ENCODE assay signal across 8 cellular contexts in genomic region chr12:109597795-109598427, GRCh38. TPM values are rescaled to one million over a fixed set of nuclear protein-coding genes. Genes with fewer than 3 reads are reported as not detected.
DNase-seq lines count a peak whose midpoint lies in the region; ATAC-seq, FAIRE-seq and TF ChIP-seq lines count a peak whose summit lies in the region.

No MANE protein-coding gene starts in this region.

- POLR2A ChIA-PET in HepG2 (lab: Yijun Ruan, JAX), result interaction anchor here (0.8 to 3.7 kb wide), 15 partner anchors 9 to 179 kb away, joined by 3 to 35 read pairs (median 7); partner anchors contain the start of genes FAM222A, MMAB and MVK

- H4K20me1 ChIP-seq in HepG2 (ENCODE audit: insufficient read depth, low read length), result no peaks in the 10 kb centered on the region

- ATAC-seq in CD4-positive, CD25-positive, alpha-beta regulatory T cell (ENCODE audit: low read depth in 2 of 2), result no peak
- peak; percentile 60 for ATAC-seq in HG03066 (IDR thresholded peaks at IDR 0.05; ENCODE audit: low read depth, unreplicated experiment)
- peak; percentile 87 for ATAC-seq in HepG2
- no peak for ATAC-seq in HG03139 (IDR thresholded peaks at IDR 0.05; ENCODE audit: unreplicated experiment)

- H3K4me3 Mint-ChIP-seq in CD4-positive, CD25-positive, alpha-beta regulatory T cell, result peak overlapping the region in 1 of 4 donors; percentile 35

- no peaks in the 10 kb centered on the region for H3K79me2 ChIP-seq in HepG2 (ENCODE audit: insufficient read depth, low read length)

- peaks cover 11% of the 10 kb centered on the region for H3K4me1 ChIP-seq in CD4-positive, CD25-positive, alpha-beta regulatory T cell (ENCODE audit: control insufficient read depth, insufficient read depth, low read length, poor library complexity, severe bottlenecking)
- peaks cover 36% of the 10 kb centered on the region for H3K4me1 ChIP-seq in HepG2 (ENCODE audit: insufficient read depth, low read length)

- H3K4me2 ChIP-seq in HepG2 (ENCODE audit: low read depth, low read length), result peak overlapping the region; percentile 95

- peak; percentile 97 for TF ChIP-seq RAD21 in HepG2 (CRISPR knock-in tag; IDR thresholded peaks at IDR 0.05)

- no peaks in the 10 kb centered on the region for H3K9me3 ChIP-seq in CD4-positive, CD25-positive, alpha-beta regulatory T cell (ENCODE audit: control insufficient read depth in 2 of 2, low read length in 2 of 2)
- H3K9me3 ChIP-seq in HepG2 (ENCODE audit: low read length), result no peaks in the 10 kb centered on the region

- H3K27ac Mint-ChIP-seq in CD4-positive, CD25-positive, alpha-beta regulatory T cell, result peak overlapping the region in 1 of 3 donors; percentile 38

- WGBS in HepG2 (ENCODE audit: low lambda C conversion rate), result 2% methylated on average over 26 of the region's 27 CpGs

- TF ChIP-seq CTCF in coronary artery (IDR thresholded peaks at IDR 0.05), result peak; percentile 95
- peak; percentile 97 for TF ChIP-seq CTCF in HepG2 (CRISPR knock-in tag; IDR thresholded peaks at IDR 0.05)

- H3K4me1 Mint-ChIP-seq in CD4-positive, CD25-positive, alpha-beta regulatory T cell, result peaks cover 0 to 29% (median 8%) of the 10 kb centered on the region in 4 donors

- CTCF ChIA-PET in HepG2 (lab: Yijun Ruan, JAX; ENCODE audit: low intra/inter-chr PET ratio, low total read pairs), result interaction anchor here (1.5 to 3.3 kb wide), 4 partner anchors 15 to 177 kb away, joined by 4 to 31 read pairs (median 7); partner anchors contain the start of gene FAM222A

- peaks cover 3% of the 10 kb centered on the region for H3K36me3 Mint-ChIP-seq in CD4-positive, CD25-positive, alpha-beta regulatory T cell

- peak; percentile 38 to 50 (median 46) for DNase-seq in CD4-positive, CD25-positive, alpha-beta regulatory T cell
- DNase-seq in NCI-H526 (lab: John Stamatoyannopoulos, UW) (peak; percentile 64 to 92), coronary artery (ENCODE audit: low spot score) (peak; percentile 87), HepG2 (ENCODE audit: low spot score) (peak; percentile 75)
- DNase-seq in activated CD4-positive, alpha-beta T cell treated with anti-CD3 and anti-CD28 coated beads, Interleukin-2, amount 50 U/mL, for 4 hours, result peak; percentile 35 to 49
- peak; percentile 38 to 61 for DNase-seq in stimulated activated CD4-positive, alpha-beta T cell treated with anti-CD3 and anti-CD28 coated beads, Interleukin-4, amount 100 ng/mL, for 4 hours

- no TSS peak for BruUV-seq in HepG2 (replicated peaks; lab: Mats Ljungman, UMichigan)

- FAIRE-seq in HepG2 (lab: Jason Lieb, UNC), result peak; percentile 72

- H3K9me3 Mint-ChIP-seq in CD4-positive, CD25-positive, alpha-beta regulatory T cell, result no peaks in the 10 kb centered on the region

- TF ChIP-seq EP300 in HepG2 (IDR thresholded peaks at IDR 0.05; ENCODE audit: low read depth in 2 of 2, low read length in 2 of 2), result no peak
- no peak for TF ChIP-seq EP300 in HepG2 (CRISPR knock-in tag; IDR thresholded peaks at IDR 0.05; ENCODE audit: borderline replicate concordance)

- no peak overlapping the region for H2AFZ ChIP-seq in HepG2 (ENCODE audit: low read length)

- no peak overlapping the region for H3K27ac ChIP-seq in CD4-positive, CD25-positive, alpha-beta regulatory T cell (ENCODE audit: insufficient read depth, low read length, poor library complexity, severe bottlenecking)
- no peak overlapping the region for H3K27ac ChIP-seq in coronary artery
- peak overlapping the region; percentile 63 for H3K27ac ChIP-seq in HepG2 (ENCODE audit: extremely low read length, insufficient read depth, low read length)

- in situ Hi-C loops in HepG2 (cut with HindIII; ENCODE audit: extremely low pct_ligation_motif_present, low pct_unique_long_range_greater_than_20kb), result loop anchor here (5.0 kb wide), 2 partner anchors 114 to 174 kb away; partner anchors contain the start of gene FAM222A

- intact Hi-C loops in HepG2 (cut with micrococcal nuclease; ENCODE audit: unreplicated experiment), result loop anchor here (1.0 to 5.0 kb wide), 3 partner anchors 81 to 177 kb away; no protein-coding TSS in a partner anchor

- H3K27me3 Mint-ChIP-seq in CD4-positive, CD25-positive, alpha-beta regulatory T cell, result peaks cover 7% of the 10 kb centered on the region

- peak overlapping the region; percentile 56 for H3K9ac ChIP-seq in HepG2 (ENCODE audit: insufficient read depth, low read depth, low read length)

- no peaks in the 10 kb centered on the region for H3K36me3 ChIP-seq in CD4-positive, CD25-positive, alpha-beta regulatory T cell (ENCODE audit: control insufficient read depth, insufficient read depth, low read length)
- peaks cover 4 to 14% of the 10 kb centered on the region in 2 experiments; a peak in 4 of 5 replicates for H3K36me3 ChIP-seq in HepG2 (replicated peaks in 1 of 2; ENCODE audit: control insufficient read depth in 1 of 2, insufficient read depth in 2 of 2, low read length in 2 of 2)

- TF ChIP-seq POLR2A in HepG2 (IDR thresholded peaks at IDR 0.05; ENCODE audit: insufficient read depth in 1 of 2, low read depth in 2 of 2, low read length in 2 of 2), result peak; percentile 42 to 65; a peak in 3 of 4 replicates

- no peak overlapping the region for H3K4me3 ChIP-seq in CD4-positive, CD25-positive, alpha-beta regulatory T cell (ENCODE audit: low read depth, low read length)
- H3K4me3 ChIP-seq in coronary artery, result peak overlapping the region; percentile 40
- H3K4me3 ChIP-seq in HepG2 (replicated peaks in 1 of 3; ENCODE audit: insufficient read depth in 1 of 3, low read depth in 2 of 3, low read length in 3 of 3), result peak overlapping the region; percentile 44 to 71 (median 46)

- no peaks in the 10 kb centered on the region for H3K27me3 ChIP-seq in CD4-positive, CD25-positive, alpha-beta regulatory T cell (ENCODE audit: control insufficient read depth, insufficient read depth, low read length)
- no peaks in the 10 kb centered on the region; a peak in 1 of 5 replicates for H3K27me3 ChIP-seq in HepG2 (ENCODE audit: control insufficient read depth in 1 of 2, insufficient read depth in 2 of 2, low read length in 2 of 2)

TF ChIP-seq in HepG2, 621 proteins besides CTCF, POLR2A, EP300 and RAD21 (continues in another document):
- peak; percentile 61; the same call in 1 of the 2 replicates for TF ChIP-seq POLR2AphosphoS5 (IDR thresholded peaks at IDR 0.05; ENCODE audit: low read depth, low read length)
- TF ChIP-seq KLF15 (CRISPR knock-in tag; IDR thresholded peaks at IDR 0.05; ENCODE audit: borderline replicate concordance), result no peak
- TF ChIP-seq HHEX (CRISPR knock-in tag; IDR thresholded peaks at IDR 0.05), result no peak
- TF ChIP-seq RFXAP (CRISPR knock-in tag; IDR thresholded peaks at IDR 0.05; ENCODE audit: borderline replicate concordance), result no peak

RNA-seq across cellular contexts. Expression of gene MVK, which starts 24.3 kb away (rescaled TPM):
- 16.2 TPM for total RNA-seq in CD4-positive, CD25-positive, alpha-beta regulatory T cell
- 1 to 10 TPM; 2.2 to 4.3 (median 3.6) TPM for polyA plus RNA-seq in CD4-positive, CD25-positive, alpha-beta regulatory T cell
- 47.1 and 66.9 TPM in 2 replicates for total RNA-seq in HepG2 (2016; rRNA removed; fragmentation: Illumina TruSeq; extraction: Trizol)
- 15.1 and 17.9 TPM in 2 replicates for total RNA-seq in HepG2 (2016; cell fraction: cytosol; rRNA removed; fragmentation: Illumina TruSeq; extraction: Trizol; ENCODE audit: low read depth)
- 40.9 and 70.6 TPM in 2 replicates for total RNA-seq in HepG2 (2016; cell fraction: insoluble cytoplasmic fraction; rRNA removed; fragmentation: Illumina TruSeq; extraction: Trizol)
- 34.1 and 39.6 TPM in 2 replicates for total RNA-seq in HepG2 (2016; cell fraction: membrane; rRNA removed; fragmentation: Illumina TruSeq; extraction: Trizol)
- 38.8 and 47.2 TPM in 2 replicates for total RNA-seq in HepG2 (2016; cell fraction: nucleus; rRNA removed; fragmentation: Illumina TruSeq; extraction: Trizol)
- polyA plus RNA-seq in HepG2 (2011; rRNA removed), result 11.6 and 22.5 TPM in 2 replicates
- polyA plus RNA-seq in HepG2 (2011; cell fraction: cytosol; rRNA removed), result 12.4 and 13.5 TPM in 2 replicates
- 32.0 and 47.6 TPM in 2 replicates for polyA plus RNA-seq in HepG2 (2011; cell fraction: nucleus; rRNA removed)
- polyA plus RNA-seq in HepG2 (2012), result 19.2 and 28.6 TPM in 2 replicates
- polyA plus RNA-seq in HepG2 (2016; cell fraction: cytosol; fragmentation: Illumina TruSeq; extraction: Trizol; ENCODE audit: low read depth), result 16.3 and 19.9 TPM in 2 replicates
- polyA plus RNA-seq in HepG2 (2016; cell fraction: insoluble cytoplasmic fraction; fragmentation: Illumina TruSeq; extraction: Trizol; ENCODE audit: low read depth), result 42.0 and 50.4 TPM in 2 replicates
- polyA plus RNA-seq in HepG2 (2016; cell fraction: membrane; fragmentation: Illumina TruSeq; extraction: Trizol; ENCODE audit: low read depth), result 26.9 and 30.0 TPM in 2 replicates
- polyA plus RNA-seq in HepG2 (2016; cell fraction: nucleus; fragmentation: Illumina TruSeq; extraction: Trizol; ENCODE audit: insufficient read depth, low read depth), result 78.2 and 82.6 TPM in 2 replicates
- 19.6 and 22.9 TPM in 2 replicates for polyA minus RNA-seq in HepG2 (2011; rRNA and poly(A)+ RNA removed; ENCODE audit: low replicate concordance)
- 6.1 and 8.0 TPM in 2 replicates for polyA minus RNA-seq in HepG2 (2011; cell fraction: cytosol; rRNA and poly(A)+ RNA removed)
- 12.2 and 21.1 TPM in 2 replicates for polyA minus RNA-seq in HepG2 (2011; cell fraction: nucleus; rRNA and poly(A)+ RNA removed)

RNA-seq across cellular contexts. Expression of gene MMAB, which starts 24.6 kb away (rescaled TPM):
- total RNA-seq in CD4-positive, CD25-positive, alpha-beta regulatory T cell, result 6.8 TPM
- 10 to 100 TPM; 14.4 to 22.4 (median 22.1) TPM for polyA plus RNA-seq in CD4-positive, CD25-positive, alpha-beta regulatory T cell
- total RNA-seq in HepG2 (2016; rRNA removed; fragmentation: Illumina TruSeq; extraction: Trizol), result 77.3 and 112 TPM in 2 replicates
- total RNA-seq in HepG2 (2016; cell fraction: cytosol; rRNA removed; fragmentation: Illumina TruSeq; extraction: Trizol; ENCODE audit: low read depth), result 32.4 and 42.7 TPM in 2 replicates
- 80.5 and 108 TPM in 2 replicates for total RNA-seq in HepG2 (2016; cell fraction: insoluble cytoplasmic fraction; rRNA removed; fragmentation: Illumina TruSeq; extraction: Trizol)
- 59.5 and 67.4 TPM in 2 replicates for total RNA-seq in HepG2 (2016; cell fraction: membrane; rRNA removed; fragmentation: Illumina TruSeq; extraction: Trizol)
- total RNA-seq in HepG2 (2016; cell fraction: nucleus; rRNA removed; fragmentation: Illumina TruSeq; extraction: Trizol), result 37.8 and 41.0 TPM in 2 replicates
- 26.1 and 33.2 TPM in 2 replicates for polyA plus RNA-seq in HepG2 (2011; rRNA removed)
- polyA plus RNA-seq in HepG2 (2011; cell fraction: cytosol; rRNA removed), result 29.9 and 32.2 TPM in 2 replicates
- polyA plus RNA-seq in HepG2 (2011; cell fraction: nucleus; rRNA removed), result 34.9 and 43.2 TPM in 2 replicates
- polyA plus RNA-seq in HepG2 (2012), result 39.1 and 40.4 TPM in 2 replicates
- polyA plus RNA-seq in HepG2 (2016; cell fraction: cytosol; fragmentation: Illumina TruSeq; extraction: Trizol; ENCODE audit: low read depth), result 36.6 and 44.0 TPM in 2 replicates
- 98.7 and 99.8 TPM in 2 replicates for polyA plus RNA-seq in HepG2 (2016; cell fraction: insoluble cytoplasmic fraction; fragmentation: Illumina TruSeq; extraction: Trizol; ENCODE audit: low read depth)
- 39.9 and 52.5 TPM in 2 replicates for polyA plus RNA-seq in HepG2 (2016; cell fraction: membrane; fragmentation: Illumina TruSeq; extraction: Trizol; ENCODE audit: low read depth)
- 58.2 and 63.9 TPM in 2 replicates for polyA plus RNA-seq in HepG2 (2016; cell fraction: nucleus; fragmentation: Illumina TruSeq; extraction: Trizol; ENCODE audit: insufficient read depth, low read depth)
- polyA minus RNA-seq in HepG2 (2011; rRNA and poly(A)+ RNA removed; ENCODE audit: low replicate concordance), result 37.1 and 53.3 TPM in 2 replicates
- 11.8 and 16.2 TPM in 2 replicates for polyA minus RNA-seq in HepG2 (2011; cell fraction: cytosol; rRNA and poly(A)+ RNA removed)
- 21.0 and 29.1 TPM in 2 replicates for polyA minus RNA-seq in HepG2 (2011; cell fraction: nucleus; rRNA and poly(A)+ RNA removed)

Comparison
In these comparisons a context has a peak if more than half of its experiments do, and no peak if none do; other contexts are left out.
1. ATAC-seq: peak in HG03066 (single experiment) and HepG2 (single experiment); none in CD4-positive, CD25-positive, alpha-beta regulatory T cell (0 of 2) and HG03139 (single experiment).
2. Peak in every context shown above with its lines, with median percentiles within 50 percentile points of each other: DNase-seq.